Comparison of ENCODE assay signal across 15 cellular contexts in the genomic region with DNA sequence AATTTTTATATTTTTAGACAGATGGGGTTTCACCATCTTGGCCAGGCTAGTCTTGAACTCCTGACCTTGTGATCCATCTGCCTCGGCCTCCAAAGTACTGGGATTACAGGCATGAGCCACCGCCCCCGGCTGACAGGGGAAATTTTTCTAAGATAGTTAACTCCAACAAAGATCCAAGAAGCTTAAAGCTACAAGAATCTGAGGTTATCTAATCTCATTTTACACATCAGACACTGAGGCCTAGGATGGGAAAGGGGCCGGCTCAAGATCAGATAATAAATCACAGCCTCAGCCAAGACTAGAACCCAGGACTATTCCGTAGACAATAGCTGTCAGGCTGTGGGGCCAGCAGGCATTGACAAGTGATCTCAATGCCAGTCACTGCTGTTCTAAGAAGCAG.
A peak's percentile ranks its signal among the peaks of the same experiment; 100 is the strongest.
DNase-seq lines count a peak whose midpoint lies in the region; ATAC-seq and TF ChIP-seq lines count a peak whose summit lies in the region.
"Had no signal": no experiment of that assay in that cellular context is flagged by ENCODE, and none has a peak within 500 bp of the region (broad histone marks: within the 10 kb centered on the region; RNA-seq: fewer than 3 reads in every experiment).

No MANE protein-coding gene starts in this region.

- no peak overlapping the region for H4K5ac ChIP-seq in mesendoderm (ENCODE audit: low read length)

- no peak overlapping the region for H3K23ac ChIP-seq in mesendoderm (ENCODE audit: low read length)

- H3K79me2 ChIP-seq in mesendoderm (ENCODE audit: control insufficient read depth, insufficient read depth, low read length) (no peaks in the 10 kb centered on the region), SK-N-SH (ENCODE audit: insufficient read depth) (no peaks in the 10 kb centered on the region; the same call in 1 of the 2 replicates)

- no peak overlapping the region for H2BK5ac ChIP-seq in mesendoderm (ENCODE audit: low read length)

- H3K4ac ChIP-seq in mesendoderm (ENCODE audit: low read depth, low read length) = no peak overlapping the region

- TF ChIP-seq CTCF in WERI-Rb-1 (IDR thresholded peaks at IDR 0.05; ENCODE audit: low read depth, low read length) (no peak), WTC11 (IDR thresholded peaks at IDR 0.05) (no peak), SK-N-SH (IDR thresholded peaks at IDR 0.05) (no peak)

- intact Hi-C loops in right cardiac atrium (cut with DNase I) (loop anchor here in 1 of 4 donors (10.0 kb wide), 1 partner anchor 55 kb away; no protein-coding TSS in a partner anchor), Right ventricle myocardium inferior (cut with DNase I) (no loop called here)

- H3K4me1 Mint-ChIP-seq in WTC11 = peaks cover under 1% of the 10 kb centered on the region; the same call in 1 of the 2 replicates

- H3K36me3 Mint-ChIP-seq in WTC11 = no peaks in the 10 kb centered on the region

- CTCF ChIA-PET in WTC11 (lab: Charles Lee) (interaction anchor here (0.7 to 2.2 kb wide), 6 partner anchors 10 to 148 kb away, joined by 3 to 20 read pairs (median 4); no protein-coding TSS in a partner anchor), SK-N-SH (lab: Yijun Ruan, JAX) (interaction anchor here (0.8 to 9.7 kb wide), 6 partner anchors 10 to 192 kb away, joined by 3 to 63 read pairs (median 10); no protein-coding TSS in a partner anchor)

- ATAC-seq in right cardiac atrium = no peak
- no peak for ATAC-seq in Right ventricle myocardium inferior
- ATAC-seq in WTC11 = no peak

- H3K27ac ChIP-seq in right cardiac atrium (ENCODE audit: low read length) = peak overlapping the region; percentile 58
- no peak overlapping the region for H3K27ac ChIP-seq in WERI-Rb-1
- no peak overlapping the region for H3K27ac ChIP-seq in mesendoderm (ENCODE audit: low read depth, low read length)
- H3K27ac ChIP-seq in SK-N-SH (ENCODE audit: low read depth in 2 of 2, low read length in 1 of 2) = no peak overlapping the region
- H3K27ac ChIP-seq: GM23248, HL-60 had no signal

- H4K8ac ChIP-seq in mesendoderm (ENCODE audit: low read depth, low read length) = no peak overlapping the region

- TF ChIP-seq EP300 in SK-N-SH (IDR thresholded peaks at IDR 0.05; ENCODE audit: borderline replicate concordance in 1 of 2, low read depth in 1 of 2, low read length in 1 of 2) = no peak

- no peak overlapping the region for H2AK5ac ChIP-seq in mesendoderm (ENCODE audit: low read length)

- 79% methylated on average over 5 of the region's 5 CpGs for WGBS in right cardiac atrium
- no CpG with 5 or more reads among the region's 5 CpGs for WGBS in mesendoderm (ENCODE audit: extremely low coverage, insufficient coverage, low lambda C conversion rate)
- WGBS in SK-N-SH (ENCODE audit: low lambda C conversion rate) = 98% methylated on average over 5 of the region's 5 CpGs

- H2AFZ ChIP-seq in SK-N-SH (ENCODE audit: low read depth) = no peak overlapping the region
- H2AFZ ChIP-seq: GM23248 had no signal

- H3K4me3 ChIP-seq in right cardiac atrium (ENCODE audit: low read length) = no peak overlapping the region
- no peak overlapping the region for H3K4me3 ChIP-seq in WERI-Rb-1 (ENCODE audit: low read depth, low read length)
- no peak overlapping the region for H3K4me3 ChIP-seq in mesendoderm (ENCODE audit: low read length)
- H3K4me3 ChIP-seq in SK-N-SH (ENCODE audit: low read depth in 2 of 2, low read length in 1 of 2) = no peak overlapping the region
- H3K4me3 ChIP-seq: GM23248 had no signal

- H3K9me3 Mint-ChIP-seq in WTC11 = no peaks in the 10 kb centered on the region
- H3K9me3 Mint-ChIP-seq: CD4-positive, CD25-positive, alpha-beta regulatory T cell had no signal

- H3K36me3 ChIP-seq in WERI-Rb-1 (peaks cover 20% of the 10 kb centered on the region), mesendoderm (ENCODE audit: control insufficient read depth, insufficient read depth, low read length) (peaks cover 1% of the 10 kb centered on the region), SK-N-SH (replicated peaks in 1 of 2; ENCODE audit: control insufficient read depth in 1 of 2, insufficient read depth in 2 of 2, low read length in 1 of 2) (peaks cover 4 to 16% of the 10 kb centered on the region in 2 experiments)
- H3K36me3 ChIP-seq: BE2C had no signal

- H4K20me1 ChIP-seq in SK-N-SH (ENCODE audit: insufficient read depth) = 0 out of 2 replicates have a peak, but pooled peaks cover under 1% of the 10 kb centered on the region

- H3K9ac ChIP-seq in mesendoderm (ENCODE audit: low read length) (no peak overlapping the region), SK-N-SH (no peak overlapping the region)
- H3K9ac ChIP-seq: GM23248 had no signal

- H3F3A ChIP-seq in SK-N-SH (replicated peaks; ENCODE audit: insufficient read depth) = no peaks in the 10 kb centered on the region

- no peak overlapping the region for H3K4me3 Mint-ChIP-seq in WTC11

- H3K27me3 ChIP-seq in right cardiac atrium (ENCODE audit: control insufficient read depth, insufficient read depth) = no peaks in the 10 kb centered on the region
- H3K27me3 ChIP-seq in WERI-Rb-1 (ENCODE audit: insufficient read depth, low read depth, severe bottlenecking) = no peaks in the 10 kb centered on the region
- H3K27me3 ChIP-seq in mesendoderm (ENCODE audit: insufficient read depth, low read length, poor library complexity) = no peaks in the 10 kb centered on the region
- no peaks in the 10 kb centered on the region for H3K27me3 ChIP-seq in SK-N-SH (ENCODE audit: insufficient read depth)
- H3K27me3 ChIP-seq: BE2C had no signal

- H3K9me2 ChIP-seq in SK-N-SH = no peaks in the 10 kb centered on the region

- no peak overlapping the region for H3K27ac Mint-ChIP-seq in WTC11

- no peak for DNase-seq in right cardiac atrium
- no peak for DNase-seq in Right ventricle myocardium inferior (ENCODE audit: missing footprints)
- peak; percentile 67 for DNase-seq in WERI-Rb-1
- DNase-seq in mesendoderm = peak; percentile 67
- DNase-seq in WTC11 (ENCODE audit: low spot score) = no peak
- DNase-seq in SK-N-SH = no peak
- DNase-seq: BE2C; C1 segment of cervical spinal cord; CD4-positive, CD25-positive, alpha-beta regulatory T cell; DMS153; DMS79; GDM1; GM23248; HCEC 1CT had no signal

- H2BK120ac ChIP-seq in mesendoderm (ENCODE audit: low read depth, low read length) = no peak overlapping the region

- POLR2A ChIA-PET in WTC11 (lab: Charles Lee) = interaction anchor here (0.6 kb wide), 1 partner anchor 20 kb away, joined by 3 read pairs; no protein-coding TSS in a partner anchor
- POLR2A ChIA-PET in SK-N-SH (lab: Yijun Ruan, JAX) = no interaction called here

- H3K27me3 Mint-ChIP-seq in WTC11 (ENCODE audit: low read depth) = no peaks in the 10 kb centered on the region
- H3K27me3 Mint-ChIP-seq: CD4-positive, CD25-positive, alpha-beta regulatory T cell had no signal

- no peak overlapping the region for H2BK15ac ChIP-seq in mesendoderm (replicated peaks; ENCODE audit: low read depth)

- TF ChIP-seq RAD21 in SK-N-SH (IDR thresholded peaks at IDR 0.05; ENCODE audit: low read length) = no peak

- H3K18ac ChIP-seq in mesendoderm (ENCODE audit: low read length) = no peak overlapping the region

- H3K56ac ChIP-seq in mesendoderm (ENCODE audit: low read length) = no peak overlapping the region

- no peaks in the 10 kb centered on the region for H3K9me3 ChIP-seq in right cardiac atrium (ENCODE audit: control insufficient read depth, low read length)
- no peaks in the 10 kb centered on the region for H3K9me3 ChIP-seq in WERI-Rb-1 (ENCODE audit: severe bottlenecking)
- H3K9me3 ChIP-seq in SK-N-SH = no peaks in the 10 kb centered on the region
- H3K9me3 ChIP-seq: BE2C had no signal

- peaks cover 3% of the 10 kb centered on the region for H3K79me1 ChIP-seq in mesendoderm (ENCODE audit: low read length)

- peaks cover 7% of the 10 kb centered on the region for H3K4me1 ChIP-seq in right cardiac atrium (ENCODE audit: control insufficient read depth, insufficient read depth, low read length)
- H3K4me1 ChIP-seq in mesendoderm (ENCODE audit: control insufficient read depth, low read depth, low read length) = no peaks in the 10 kb centered on the region
- peaks cover 0 to 8% of the 10 kb centered on the region in 2 experiments; a peak in 2 of 4 replicates for H3K4me1 ChIP-seq in SK-N-SH (ENCODE audit: control insufficient read depth in 1 of 2, insufficient read depth in 2 of 2, low read depth in 1 of 2, low read length in 1 of 2)

- no peak overlapping the region for H3K4me2 ChIP-seq in mesendoderm (ENCODE audit: low read length)
- no peak overlapping the region for H3K4me2 ChIP-seq in SK-N-SH

TF ChIP-seq in WTC11, 78 proteins besides CTCF, POLR2A, EP300 and RAD21 (continues in another document):
- no peak for TF ChIP-seq ZNF671 (CRISPR knock-in tag; IDR thresholded peaks at IDR 0.05)
- TF ChIP-seq, protein P1, sequence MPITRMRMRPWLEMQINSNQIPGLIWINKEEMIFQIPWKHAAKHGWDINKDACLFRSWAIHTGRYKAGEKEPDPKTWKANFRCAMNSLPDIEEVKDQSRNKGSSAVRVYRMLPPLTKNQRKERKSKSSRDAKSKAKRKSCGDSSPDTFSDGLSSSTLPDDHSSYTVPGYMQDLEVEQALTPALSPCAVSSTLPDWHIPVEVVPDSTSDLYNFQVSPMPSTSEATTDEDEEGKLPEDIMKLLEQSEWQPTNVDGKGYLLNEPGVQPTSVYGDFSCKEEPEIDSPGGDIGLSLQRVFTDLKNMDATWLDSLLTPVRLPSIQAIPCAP (CRISPR knock-in tag; IDR thresholded peaks at IDR 0.05) = no peak

TF ChIP-seq in SK-N-SH, 30 proteins besides CTCF, POLR2A, EP300 and RAD21:
- no peak for TF ChIP-seq NRF1 (IDR thresholded peaks at IDR 0.05; ENCODE audit: low read depth, low read length)
- TF ChIP-seq ELF1 (IDR thresholded peaks at IDR 0.05) = no peak
- TF ChIP-seq TCF12 (IDR thresholded peaks at IDR 0.05) = no peak
- TF ChIP-seq TAF1 (IDR thresholded peaks at IDR 0.05; ENCODE audit: borderline replicate concordance, low read depth, low read length) = no peak
TF ChIP-seq in SK-N-SH: peak in this region for 0.

Comparison
In these comparisons a context has a peak if more than half of its experiments do, and no peak if none do; other contexts are left out.
1. DNase-seq: peak in WERI-Rb-1 (single experiment) and mesendoderm (single experiment); none in right cardiac atrium (0 of 3), Right ventricle myocardium inferior (single experiment), WTC11 (single experiment) and SK-N-SH (single experiment).